Comparison of ENCODE assay signal across 7 cellular contexts in the genomic region with DNA sequence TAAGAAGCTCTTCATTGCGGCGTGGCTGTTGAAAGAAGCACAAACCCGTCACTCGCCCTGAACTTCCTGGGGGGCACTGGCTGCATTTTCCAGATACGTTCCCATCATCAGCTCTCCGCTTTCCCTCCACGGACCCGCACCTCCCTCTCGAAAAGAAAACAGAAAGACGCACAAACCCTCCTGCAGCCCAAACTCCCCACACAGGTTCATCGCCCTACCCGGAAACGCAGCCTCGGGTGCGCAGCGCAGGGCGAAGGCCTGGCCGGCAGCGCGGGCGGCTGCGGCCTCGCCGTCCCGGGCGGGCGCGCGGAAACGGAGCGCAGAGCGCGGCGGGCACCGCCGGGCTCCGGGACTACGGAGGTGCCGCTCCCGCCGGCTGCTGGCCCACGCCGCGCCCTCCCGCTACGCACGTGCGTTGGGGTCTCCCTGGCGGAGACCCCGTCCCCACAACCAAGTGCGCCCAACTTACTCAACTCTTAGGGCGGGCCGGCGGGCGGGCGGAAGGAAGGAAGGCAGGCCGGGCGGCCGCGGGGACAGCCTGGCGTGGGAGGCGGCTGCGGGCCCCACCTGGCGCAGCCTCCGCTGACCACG. TPM values are rescaled to one million over a fixed set of nuclear protein-coding genes. Genes with fewer than 3 reads are reported as not detected.
DNase-seq lines count a peak whose midpoint lies in the region; ATAC-seq and TF ChIP-seq lines count a peak whose summit lies in the region.

No MANE protein-coding gene starts in this region.

- peaks cover 7 to 26% of the 10 kb centered on the region in 2 experiments for H3K36me3 ChIP-seq in HEK293 (ENCODE audit: control insufficient read depth in 2 of 2, insufficient read depth in 1 of 2, low read length in 2 of 2)
- no peaks in the 10 kb centered on the region for H3K36me3 ChIP-seq in neural cell (ENCODE audit: insufficient read depth, low read length)
- H3K36me3 ChIP-seq in urinary bladder (ENCODE audit: insufficient read depth), result no peaks in the 10 kb centered on the region

- H3K27ac ChIP-seq in HEK293 (ENCODE audit: extremely low read depth, low read depth, low read length) (peak overlapping the region; percentile 57; the same call in 1 of the 2 replicates), neural cell (ENCODE audit: low read length) (no peak overlapping the region), urinary bladder (ENCODE audit: low read depth) (peak overlapping the region; percentile 98)

- H3K36me3 Mint-ChIP-seq in activated T-cell treated with anti-CD3 and anti-CD28 coated beads, Interleukin-2, amount 50 U/mL, for 72 hours (ENCODE audit: insufficient read depth in 2 of 2), result peaks cover 8 to 35% of the 10 kb centered on the region in 2 donors

- peak; percentile 32 for TF ChIP-seq POLR2A in GM18505 (IDR thresholded peaks at IDR 0.05; ENCODE audit: borderline replicate concordance, extremely low read depth, insufficient read depth, insufficient read length)

- no peak for TF ChIP-seq CTCF in HEK293 (tag by site-specific recombination; IDR thresholded peaks at IDR 0.05)
- no peak for TF ChIP-seq CTCF in fibroblast of mammary gland (conservative IDR thresholded peaks at IDR 0.05; ENCODE audit: control insufficient read depth, insufficient read depth, low read depth, low read length)
- no peak for TF ChIP-seq CTCF in neural cell (IDR thresholded peaks at IDR 0.05; ENCODE audit: poor library complexity, severe bottlenecking)

- H3K9me2 ChIP-seq in neural cell (ENCODE audit: insufficient read depth, low read length), result no peaks in the 10 kb centered on the region

- H3K9ac ChIP-seq in neural cell (ENCODE audit: low read length), result peak overlapping the region; percentile 70

- peak; percentile 33 for DNase-seq in MV-4-11 (lab: John Stamatoyannopoulos, UW)
- DNase-seq in activated T-cell treated with anti-CD3 and anti-CD28 coated beads, Interleukin-2, amount 50 U/mL, for 72 hours, result peak; percentile 65 to 68
- DNase-seq in fibroblast of mammary gland (ENCODE audit: low read depth), result peak; percentile 21

- CTCF ChIA-PET in HEK293 (lab: Yijun Ruan, JAX), result interaction anchor here (0.6 to 1.7 kb wide), 6 partner anchors 9 to 644 kb away, joined by 3 to 4 read pairs (median 3); no protein-coding TSS in a partner anchor

- peak overlapping the region; percentile 97 for H3K4me3 ChIP-seq in HEK293 (ENCODE audit: low read depth, low read length)
- H3K4me3 ChIP-seq in fibroblast of mammary gland (ENCODE audit: control insufficient read depth, low read depth, low read length), result peak overlapping the region; percentile 83
- H3K4me3 ChIP-seq in neural cell (ENCODE audit: low read length), result peak overlapping the region; percentile 97
- peak overlapping the region; percentile 97 for H3K4me3 ChIP-seq in urinary bladder (ENCODE audit: low read depth, low read length)

- H3K27ac Mint-ChIP-seq in activated T-cell treated with anti-CD3 and anti-CD28 coated beads, Interleukin-2, amount 50 U/mL, for 72 hours, result peak overlapping the region; percentile 75

- H3K27me3 Mint-ChIP-seq in activated T-cell treated with anti-CD3 and anti-CD28 coated beads, Interleukin-2, amount 50 U/mL, for 72 hours (ENCODE audit: low read depth), result no peaks in the 10 kb centered on the region

- no peak for TF ChIP-seq RAD21 in neural cell (conservative IDR thresholded peaks at IDR 0.05)

- no peaks in the 10 kb centered on the region for H4K20me1 ChIP-seq in neural cell (ENCODE audit: insufficient read depth)

- peaks cover 3 to 5% of the 10 kb centered on the region in 2 donors for H3K9me3 Mint-ChIP-seq in activated T-cell treated with anti-CD3 and anti-CD28 coated beads, Interleukin-2, amount 50 U/mL, for 72 hours

- whole genome bisulfite sequencing in urinary bladder, result under 1% methylated on average over 66 of the region's 66 CpGs

- H2AFZ ChIP-seq in neural cell (ENCODE audit: low read depth, low read length), result no peak overlapping the region

- H3K4me1 ChIP-seq in HEK293 (ENCODE audit: control insufficient read depth, insufficient read depth, low read length), result peaks cover 3% of the 10 kb centered on the region; the same call in 1 of the 2 replicates
- H3K4me1 ChIP-seq in urinary bladder (ENCODE audit: insufficient read depth), result no peaks in the 10 kb centered on the region

- ATAC-seq in GM18505 (IDR thresholded peaks at IDR 0.05; ENCODE audit: unreplicated experiment), result peak; percentile 40
- peak; percentile 41 to 47 for ATAC-seq in activated T-cell treated with anti-CD3 and anti-CD28 coated beads, Interleukin-2, amount 50 U/mL, for 72 hours (replicated peaks in 1 of 2)

- H3K9me3 ChIP-seq in HEK293 (ENCODE audit: control insufficient read depth, insufficient read depth, low read depth, low read length) (no peaks in the 10 kb centered on the region), neural cell (ENCODE audit: low read length) (no peaks in the 10 kb centered on the region)

- H3K4me2 ChIP-seq in neural cell (ENCODE audit: low read length), result no peak overlapping the region

- peak overlapping the region; percentile 95 to 98 for H3K4me3 Mint-ChIP-seq in activated T-cell treated with anti-CD3 and anti-CD28 coated beads, Interleukin-2, amount 50 U/mL, for 72 hours

- no peak for TF ChIP-seq EP300 in neural cell (conservative IDR thresholded peaks at IDR 0.05; ENCODE audit: poor library complexity, severe bottlenecking)

- H3K4me1 Mint-ChIP-seq in activated T-cell treated with anti-CD3 and anti-CD28 coated beads, Interleukin-2, amount 50 U/mL, for 72 hours (ENCODE audit: low read depth), result peaks cover 72% of the 10 kb centered on the region

- POLR2A ChIA-PET in HEK293 (lab: Yijun Ruan, JAX), result interaction anchor here (0.6 to 2.1 kb wide), 9 partner anchors 9 to 139 kb away, joined by 3 to 14 read pairs (median 4); a partner anchor contains a TSS

- H3K27me3 ChIP-seq in neural cell (ENCODE audit: insufficient read depth, low read depth, low read length), result peaks cover 7% of the 10 kb centered on the region

- peaks cover 9% of the 10 kb centered on the region for H3K79me2 ChIP-seq in neural cell (replicated peaks; ENCODE audit: insufficient read depth, low read length)

- H3F3A ChIP-seq in neural cell (ENCODE audit: insufficient read depth, low read length, poor library complexity, severe bottlenecking), result no peaks in the 10 kb centered on the region

TF ChIP-seq in HEK293, 187 proteins besides CTCF, POLR2A, EP300 and RAD21 (continues in another document):
- TF ChIP-seq, protein P1, sequence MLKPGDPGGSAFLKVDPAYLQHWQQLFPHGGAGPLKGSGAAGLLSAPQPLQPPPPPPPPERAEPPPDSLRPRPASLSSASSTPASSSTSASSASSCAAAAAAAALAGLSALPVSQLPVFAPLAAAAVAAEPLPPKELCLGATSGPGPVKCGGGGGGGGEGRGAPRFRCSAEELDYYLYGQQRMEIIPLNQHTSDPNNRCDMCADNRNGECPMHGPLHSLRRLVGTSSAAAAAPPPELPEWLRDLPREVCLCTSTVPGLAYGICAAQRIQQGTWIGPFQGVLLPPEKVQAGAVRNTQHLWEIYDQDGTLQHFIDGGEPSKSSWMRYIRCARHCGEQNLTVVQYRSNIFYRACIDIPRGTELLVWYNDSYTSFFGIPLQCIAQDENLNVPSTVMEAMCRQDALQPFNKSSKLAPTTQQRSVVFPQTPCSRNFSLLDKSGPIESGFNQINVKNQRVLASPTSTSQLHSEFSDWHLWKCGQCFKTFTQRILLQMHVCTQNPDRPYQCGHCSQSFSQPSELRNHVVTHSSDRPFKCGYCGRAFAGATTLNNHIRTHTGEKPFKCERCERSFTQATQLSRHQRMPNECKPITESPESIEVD (tag by site-specific recombination; IDR thresholded peaks at IDR 0.05), result no peak
- TF ChIP-seq ZNF214 (tag by site-specific recombination; IDR thresholded peaks at IDR 0.05; ENCODE audit: borderline replicate concordance) (no peak), ZBTB17 (tag by site-specific recombination; IDR thresholded peaks at IDR 0.05) (peak; percentile 52; the same call in 1 of the 2 replicates), ZNF600 (tag by site-specific recombination; IDR thresholded peaks at IDR 0.05) (peak; percentile 41; the same call in 1 of the 2 replicates), ZNF621 (tag by site-specific recombination; IDR thresholded peaks at IDR 0.05) (no peak), ZEB2 (tag by site-specific recombination; IDR thresholded peaks at IDR 0.05) (0 out of 2 replicates have a peak, but pooled peaks have one; percentile 17)

TF ChIP-seq in neural cell, 6 proteins besides CTCF, POLR2A, EP300 and RAD21:
- TF ChIP-seq SMC3 (conservative IDR thresholded peaks at IDR 0.05; ENCODE audit: poor library complexity) (no peak), TAF1 (IDR thresholded peaks at IDR 0.05; ENCODE audit: low read depth) (no peak), MXI1 (conservative IDR thresholded peaks at IDR 0.05; ENCODE audit: poor library complexity, severe bottlenecking) (peak; percentile 79)
TF ChIP-seq in neural cell: peak in this region for 1.

RNA-seq across cellular contexts. Expression of a gene that starts 0.8 kb away (rescaled TPM):
- total RNA-seq in activated T-cell treated with anti-CD3 and anti-CD28 coated beads, Interleukin-2, amount 50 U/mL, for 72 hours, result 10 to 100 TPM; 49.9 to 52.1 TPM
- polyA plus RNA-seq in neural cell (3.6 and 4.2 TPM in 2 replicates), urinary bladder (9.8 TPM)
- 49.2 and 59.3 TPM in 2 replicates for polyA minus RNA-seq in neural cell
- total RNA-seq in urinary bladder, result 42.5 TPM
